Comparison of ENCODE assay signal across 19 cellular contexts in genomic region chr11:40544162-40544561, GRCh38.
"Had no signal": no experiment of that assay in that cellular context is flagged by ENCODE, and none has a peak within 500 bp of the region (broad histone marks: within the 10 kb centered on the region; RNA-seq: fewer than 3 reads in every experiment).

No MANE protein-coding gene starts in this region.

- DNase-seq: KBM-7, NCI-H1092, NCI-H1105 treated with DMSO at 0.1 percent for 48 hours, NCI-H1417 treated with DMSO at 0.1 percent for 48 hours, NCI-H146, NCI-H1694 treated with DMSO at 0.1 percent for 48 hours, NCI-H1930, NCI-H2081, NCI-H2107, NCI-H2227 treated with DMSO at 0.1 percent for 48 hours, NCI-H524, NCI-H526 treated with DMSO at 0.1 percent for 48 hours, NCI-H748 treated with DMSO at 0.1 percent for 48 hours, PC-3, SHP77 treated with DMSO at 0.1 percent for 48 hours, SJCRH30 had no signal

- H3K4me1 ChIP-seq: SJCRH30 had no signal

- H3K36me3 ChIP-seq: SJCRH30 had no signal

- H3K9me3 ChIP-seq: SJCRH30 had no signal

- H3K27me3 ChIP-seq: SJCRH30 had no signal

- H3K4me3 ChIP-seq: SJCRH30 had no signal

- H3K27ac ChIP-seq: SJCRH30 had no signal

- ATAC-seq: Panc1, PC-3, Right ventricle myocardium inferior, SK-N-SH treated with all-trans-retinoic acid at 6 μM for 48 hours had no signal
